28 cellular contexts compared by ENCODE assay signal in the genomic region with DNA sequence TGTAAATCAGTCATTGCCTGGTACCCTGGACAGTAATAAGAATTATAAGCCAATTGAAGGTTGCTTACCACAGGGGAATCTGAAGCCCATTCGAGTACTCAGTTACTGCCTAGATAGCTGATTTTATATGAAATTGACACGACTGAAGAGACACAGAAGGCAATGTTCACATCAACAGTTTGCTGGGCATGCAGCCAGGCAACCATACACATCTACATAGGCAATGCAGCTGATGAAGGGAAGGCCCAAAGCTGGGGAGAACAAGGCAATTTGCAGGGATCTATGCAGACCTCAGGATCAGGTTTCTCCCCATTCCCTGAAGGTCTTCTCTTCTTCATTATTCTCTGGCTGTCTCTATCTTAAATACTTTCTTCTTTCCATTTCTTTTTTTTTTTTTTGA.
"Had no signal": no experiment of that assay in that cellular context is flagged by ENCODE, and none has a peak within 500 bp of the region (broad histone marks: within the 10 kb centered on the region; RNA-seq: fewer than 3 reads in every experiment).

No MANE protein-coding gene starts in this region.

- H3K27me3 Mint-ChIP-seq: activated CD4-positive, alpha-beta memory T cell treated with anti-CD3 and anti-CD28 coated beads, Interleukin-2, amount 10 ng/mL, durations not matched to agents 7 days and 5 days; activated CD4-positive, alpha-beta T cell treated with anti-CD3 and anti-CD28 coated beads, Interleukin-2, amount 10 ng/mL, durations not matched to agents 24 days and 14 days; activated T-helper 17 cell treated with anti-CD3 and anti-CD28 coated beads, Interleukin-2, amount 50 U/mL, for 72 hours; naive thymus-derived CD4-positive, alpha-beta T cell; progenitor cell of endocrine pancreas; stimulated activated naive CD8-positive, alpha-beta T cell treated with anti-CD3 and anti-CD28 coated beads, Interleukin-15, Interleukin-2, amounts not matched to agents 100 ng/mL and 50 ng/mL, for 24 hours had no signal

- H3K4me3 Mint-ChIP-seq: activated CD4-positive, alpha-beta memory T cell treated with anti-CD3 and anti-CD28 coated beads, Interleukin-2, amount 10 ng/mL, durations not matched to agents 7 days and 5 days; activated CD4-positive, alpha-beta T cell treated with anti-CD3 and anti-CD28 coated beads, Interleukin-2, amount 10 ng/mL, durations not matched to agents 24 days and 14 days; activated T-cell treated with anti-CD3 and anti-CD28 coated beads, Interleukin-2, amount 50 U/mL, for 4 hours; activated T-helper 17 cell treated with anti-CD3 and anti-CD28 coated beads, Interleukin-2, amount 50 U/mL, for 72 hours; endodermal cell; immature natural killer cell; naive thymus-derived CD4-positive, alpha-beta T cell; stimulated activated naive CD8-positive, alpha-beta T cell treated with anti-CD3 and anti-CD28 coated beads, Interleukin-15, Interleukin-2, amounts not matched to agents 100 ng/mL and 50 ng/mL, for 24 hours had no signal

- H3K27ac ChIP-seq: breast epithelium, ovary, right lobe of liver, thyroid gland, upper lobe of left lung, vagina had no signal

- H3K9me3 ChIP-seq: breast epithelium, ovary, right lobe of liver, thyroid gland, upper lobe of left lung, vagina had no signal

- H3K4me3 ChIP-seq: breast epithelium, ovary, right lobe of liver, thyroid gland, upper lobe of left lung, vagina had no signal

- H3K27me3 ChIP-seq: breast epithelium, ovary, right lobe of liver, thyroid gland, upper lobe of left lung, vagina had no signal

- ATAC-seq: activated naive CD4-positive, alpha-beta T cell treated with anti-CD3 and anti-CD28 coated beads, Interleukin-2, amount 50 U/mL, for 72 hours; activated T-cell treated with anti-CD3 and anti-CD28 coated beads, Interleukin-2, amount 50 U/mL, for 4 hours; activated T-helper 17 cell treated with anti-CD3 and anti-CD28 coated beads, Interleukin-2, amount 50 U/mL, for 72 hours; esophagus mucosa; left colon; naive thymus-derived CD4-positive, alpha-beta T cell; right lobe of liver had no signal

- H3K36me3 ChIP-seq: breast epithelium, ovary, right lobe of liver, thyroid gland, upper lobe of left lung, vagina had no signal

- H3K9me3 Mint-ChIP-seq: activated CD4-positive, alpha-beta memory T cell treated with anti-CD3 and anti-CD28 coated beads, Interleukin-2, amount 10 ng/mL, durations not matched to agents 7 days and 5 days; activated CD4-positive, alpha-beta T cell treated with anti-CD3 and anti-CD28 coated beads, Interleukin-2, amount 10 ng/mL, durations not matched to agents 24 days and 14 days; activated T-helper 17 cell treated with anti-CD3 and anti-CD28 coated beads, Interleukin-2, amount 50 U/mL, for 72 hours; endodermal cell had no signal

- DNase-seq: activated CD4-positive, alpha-beta memory T cell treated with anti-CD3 and anti-CD28 coated beads, Interleukin-2, amount 10 ng/mL, durations not matched to agents 7 days and 5 days; activated CD4-positive, alpha-beta T cell treated with anti-CD3 and anti-CD28 coated beads, Interleukin-2, amount 10 ng/mL, durations not matched to agents 24 days and 14 days; activated CD4-positive, CD25-positive, alpha-beta regulatory T cell treated with anti-CD3 and anti-CD28 coated beads, Interleukin-2, amount 50 U/mL, for 72 hours; activated naive CD4-positive, alpha-beta T cell; activated T-cell treated with anti-CD3 and anti-CD28 coated beads, Interleukin-2, amount 50 U/mL, for 4 hours; central memory CD4-positive, alpha-beta T cell; endodermal cell; foreskin fibroblast; immature natural killer cell; kidney; left colon; midbrain; naive thymus-derived CD4-positive, alpha-beta T cell; ovary; right lobe of liver; stimulated activated CD4-positive, alpha-beta T cell treated with anti-CD3 and anti-CD28 coated beads, Interleukin-12 subunit alpha, Interleukin-12 subunit beta, amount 100 ng/mL, for 4 hours; stimulated activated CD4-positive, alpha-beta T cell treated with anti-CD3 and anti-CD28 coated beads, Interleukin-4, amount 100 ng/mL, for 1 hour; substantia nigra; T1000; thyroid gland; upper lobe of left lung had no signal

- H3K27ac Mint-ChIP-seq: activated CD4-positive, alpha-beta memory T cell treated with anti-CD3 and anti-CD28 coated beads, Interleukin-2, amount 10 ng/mL, durations not matched to agents 7 days and 5 days; activated CD4-positive, alpha-beta T cell treated with anti-CD3 and anti-CD28 coated beads, Interleukin-2, amount 10 ng/mL, durations not matched to agents 24 days and 14 days; activated naive CD4-positive, alpha-beta T cell treated with anti-CD3 and anti-CD28 coated beads, Interleukin-2, amount 50 U/mL, for 72 hours; activated T-helper 17 cell treated with anti-CD3 and anti-CD28 coated beads, Interleukin-2, amount 50 U/mL, for 72 hours; endodermal cell; immature natural killer cell; naive thymus-derived CD4-positive, alpha-beta T cell; progenitor cell of endocrine pancreas; stimulated activated naive CD8-positive, alpha-beta T cell treated with anti-CD3 and anti-CD28 coated beads, Interleukin-15, Interleukin-2, amounts not matched to agents 100 ng/mL and 50 ng/mL, for 24 hours had no signal

- H3K4me1 Mint-ChIP-seq: activated CD4-positive, alpha-beta memory T cell treated with anti-CD3 and anti-CD28 coated beads, Interleukin-2, amount 10 ng/mL, durations not matched to agents 7 days and 5 days; activated CD4-positive, alpha-beta T cell treated with anti-CD3 and anti-CD28 coated beads, Interleukin-2, amount 10 ng/mL, durations not matched to agents 24 days and 14 days; activated T-helper 17 cell treated with anti-CD3 and anti-CD28 coated beads, Interleukin-2, amount 50 U/mL, for 72 hours; endodermal cell had no signal

- H3K4me1 ChIP-seq: breast epithelium, right lobe of liver, thyroid gland, vagina had no signal
